31 cellular contexts compared by ENCODE assay signal in the genomic region with DNA sequence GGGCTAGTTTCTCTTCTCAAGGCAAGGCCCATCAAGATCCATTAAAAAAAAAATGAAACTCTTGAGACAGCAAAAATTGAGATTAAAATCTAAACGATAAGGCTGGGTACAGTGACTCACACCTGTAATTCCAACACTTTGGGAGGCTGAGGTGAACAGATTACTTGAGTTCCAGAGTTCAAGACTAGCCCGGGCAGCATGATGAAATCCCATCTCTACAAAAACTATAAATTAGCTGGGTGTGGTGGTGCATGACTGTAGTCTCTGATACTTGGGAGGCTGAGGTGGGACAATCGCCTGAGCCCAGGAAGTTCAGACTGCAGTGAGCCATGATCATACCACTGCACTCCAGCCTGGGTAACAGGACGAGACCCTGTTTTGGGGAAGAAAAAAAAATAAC.
"Had no signal": no experiment of that assay in that cellular context is flagged by ENCODE, and none has a peak within 500 bp of the region (broad histone marks: within the 10 kb centered on the region; RNA-seq: fewer than 3 reads in every experiment).

No MANE protein-coding gene starts in this region.

- ATAC-seq: activated CD4-positive, CD25-positive, alpha-beta regulatory T cell treated with anti-CD3 and anti-CD28 coated beads, Interleukin-2, amount 50 U/mL, for 24 hours; activated CD8-positive, alpha-beta T cell treated with anti-CD3 and anti-CD28 coated beads for 36 hours; activated T-cell treated with anti-CD3 and anti-CD28 coated beads, Interleukin-2, amount 50 U/mL, for 4 hours; activated T-helper 17 cell treated with anti-CD3 and anti-CD28 coated beads, Interleukin-2, amount 50 U/mL, for 72 hours; body of pancreas; effector memory CD8-positive, alpha-beta T cell; foreskin keratinocyte; gastrocnemius medialis; WTC11 had no signal

- H3K4me1 ChIP-seq: body of pancreas, foreskin keratinocyte, gastrocnemius medialis had no signal

- H3K4me1 Mint-ChIP-seq: activated T-helper 17 cell treated with anti-CD3 and anti-CD28 coated beads, Interleukin-2, amount 50 U/mL, for 72 hours had no signal

- H3K9me3 Mint-ChIP-seq: activated CD8-positive, alpha-beta T cell treated with anti-CD3 and anti-CD28 coated beads for 36 hours; activated T-cell treated with anti-CD3 and anti-CD28 coated beads, Interleukin-2, amount 50 U/mL, for 4 hours; WTC11 had no signal

- H3K4me3 ChIP-seq: body of pancreas, esophagus muscularis mucosa, gastrocnemius medialis had no signal

- FAIRE-seq: colon, TTC549 had no signal

- H3K4me3 Mint-ChIP-seq: activated CD8-positive, alpha-beta T cell treated with anti-CD3 and anti-CD28 coated beads for 36 hours; activated naive CD8-positive, alpha-beta T cell; activated T-cell treated with anti-CD3 and anti-CD28 coated beads, Interleukin-2, amount 50 U/mL, for 4 hours; activated T-helper 17 cell treated with anti-CD3 and anti-CD28 coated beads, Interleukin-2, amount 50 U/mL, for 72 hours; effector memory CD8-positive, alpha-beta T cell; WTC11 had no signal

- H3K27ac ChIP-seq: body of pancreas, esophagus muscularis mucosa, foreskin keratinocyte, gastrocnemius medialis, VCaP had no signal

- H3K36me3 Mint-ChIP-seq: activated naive CD8-positive, alpha-beta T cell; WTC11 had no signal

- DNase-seq: activated CD4-positive, alpha-beta T cell treated with anti-CD3 and anti-CD28 coated beads for 48 hours; activated CD4-positive, alpha-beta T cell treated with anti-CD3 and anti-CD28 coated beads, Interleukin-2, amount 50 U/mL, for 1 hour; activated CD4-positive, alpha-beta T cell treated with anti-CD3 and anti-CD28 coated beads, Interleukin-2, amount 50 U/mL, for 48 hours; activated CD8-positive, alpha-beta memory T cell treated with anti-CD3 and anti-CD28 coated beads for 24 hours; activated CD8-positive, alpha-beta T cell treated with anti-CD3 and anti-CD28 coated beads for 36 hours; activated effector memory CD4-positive, alpha-beta T cell treated with Interleukin-2 at 50 U/mL for 16 hours; activated gamma-delta T cell treated with Interleukin-2 at 50 U/mL for 16 hours; activated naive CD4-positive, alpha-beta T cell treated with anti-CD3 and anti-CD28 coated beads, Interleukin-2, amount 50 U/mL, for 16 hours; activated naive CD4-positive, alpha-beta T cell treated with Interleukin-2 at 50 U/mL for 16 hours; activated T-cell treated with anti-CD3 and anti-CD28 coated beads, Interleukin-2, amount 50 U/mL, for 4 hours; amygdala; aorta; body of pancreas; caudate nucleus; cortex of kidney; dermis blood vessel endothelial cell; effector CD4-positive, alpha-beta T cell; effector memory CD8-positive, alpha-beta T cell; erythroblast; foreskin keratinocyte; gastrocnemius medialis; SW 1271; T-helper 2 cell had no signal

- H3K36me3 ChIP-seq: esophagus muscularis mucosa, gastrocnemius medialis had no signal

- H3K27ac Mint-ChIP-seq: activated CD8-positive, alpha-beta T cell treated with anti-CD3 and anti-CD28 coated beads for 36 hours; activated naive CD8-positive, alpha-beta T cell; activated T-helper 17 cell treated with anti-CD3 and anti-CD28 coated beads, Interleukin-2, amount 50 U/mL, for 72 hours; effector memory CD8-positive, alpha-beta T cell; WTC11 had no signal

- H3K27me3 Mint-ChIP-seq: activated CD8-positive, alpha-beta T cell treated with anti-CD3 and anti-CD28 coated beads for 36 hours; activated naive CD8-positive, alpha-beta T cell; activated T-helper 17 cell treated with anti-CD3 and anti-CD28 coated beads, Interleukin-2, amount 50 U/mL, for 72 hours had no signal

- H3K27me3 ChIP-seq: body of pancreas, esophagus muscularis mucosa, foreskin keratinocyte, gastrocnemius medialis had no signal
